In the genomic region with DNA sequence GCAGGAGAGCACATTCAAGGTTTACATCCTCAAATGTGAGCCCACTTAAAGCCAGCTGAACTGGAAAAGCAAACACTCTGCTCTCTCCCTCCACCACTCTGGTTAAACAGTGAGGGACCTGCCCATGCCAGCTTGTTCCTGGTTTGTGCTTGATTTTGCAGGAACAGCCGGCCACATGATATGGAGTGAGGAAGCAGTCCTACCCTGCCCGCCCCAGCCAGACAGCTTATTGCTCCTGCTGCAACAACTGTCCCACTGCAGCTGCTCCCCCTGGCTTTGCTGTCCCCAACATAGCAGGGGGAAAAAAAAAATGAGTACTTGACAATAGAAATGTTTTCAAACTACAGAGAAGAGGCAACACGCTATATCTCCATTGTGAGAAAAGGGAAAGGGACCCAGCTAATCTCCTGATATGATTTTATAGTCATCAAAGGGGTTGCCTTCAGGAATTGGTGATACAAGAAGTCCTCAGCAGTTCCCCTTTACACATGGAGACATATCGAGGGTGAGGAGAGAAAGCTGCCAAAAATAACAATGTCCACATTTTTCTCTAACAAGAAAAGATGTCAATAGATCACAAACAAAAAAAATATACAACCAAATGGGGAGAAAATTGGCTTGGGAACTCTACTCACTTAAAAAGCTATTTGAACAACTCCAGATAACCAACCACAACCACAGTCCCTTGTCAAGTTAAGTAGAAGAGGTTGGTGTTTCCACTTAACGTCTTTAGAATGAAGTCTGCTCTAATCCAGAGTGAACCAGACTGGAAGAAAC, we compare ENCODE assay signal across 11 cellular contexts. TPM values are rescaled to one million over a fixed set of nuclear protein-coding genes. Genes with fewer than 3 reads are reported as not detected.
A peak's percentile ranks its signal among the peaks of the same experiment; 100 is the strongest.
DNase-seq lines count a peak whose midpoint lies in the region; ATAC-seq and TF ChIP-seq lines count a peak whose summit lies in the region.
"Had no signal": no experiment of that assay in that cellular context is flagged by ENCODE, and none has a peak within 500 bp of the region (broad histone marks: within the 10 kb centered on the region; RNA-seq: fewer than 3 reads in every experiment).

No MANE protein-coding gene starts in this region.

- TF ChIP-seq POLR2A in esophagus muscularis mucosa (IDR thresholded peaks at IDR 0.05; ENCODE audit: low read depth): no peak

- no peaks in the 10 kb centered on the region for H3K27me3 ChIP-seq in A673 (replicated peaks; ENCODE audit: insufficient read depth, low read depth, low read length, poor library complexity)
- no peaks in the 10 kb centered on the region for H3K27me3 ChIP-seq in WERI-Rb-1 (ENCODE audit: insufficient read depth, low read depth, severe bottlenecking)
- H3K27me3 ChIP-seq in mesenchymal stem cell (ENCODE audit: control insufficient read depth in 1 of 2, insufficient read depth in 1 of 2, low read length in 2 of 2): no peaks in the 10 kb centered on the region
- H3K27me3 ChIP-seq in esophagus muscularis mucosa: peaks cover 0 to 70% (median 20%) of the 10 kb centered on the region in 4 donors
- H3K27me3 ChIP-seq: ovary had no signal

- H2BK12ac ChIP-seq in mesenchymal stem cell (ENCODE audit: low read length in 2 of 2): peak overlapping the region in 1 of 2 experiments; percentile 54

- TF ChIP-seq CTCF in A673 (conservative IDR thresholded peaks at IDR 0.05; ENCODE audit: low read depth, low read length): 0 out of 2 replicates have a peak, but pooled peaks have one; percentile 18
- TF ChIP-seq CTCF in WERI-Rb-1 (IDR thresholded peaks at IDR 0.05; ENCODE audit: low read depth, low read length): no peak
- TF ChIP-seq CTCF in esophagus muscularis mucosa (IDR thresholded peaks at IDR 0.05): no peak

- POLR2A ChIA-PET in A673 (lab: Charles Lee; ENCODE audit: low non-redundant PET): no interaction called here

- H2AFZ ChIP-seq in mesenchymal stem cell (ENCODE audit: low read depth, low read length): no peak overlapping the region

- H3K18ac ChIP-seq in mesenchymal stem cell (ENCODE audit: low read depth in 1 of 2, low read length in 2 of 2): no peak overlapping the region

- H3K4ac ChIP-seq in mesenchymal stem cell (ENCODE audit: low read depth in 1 of 2, low read length in 2 of 2): no peak overlapping the region

- H2BK5ac ChIP-seq in mesenchymal stem cell (ENCODE audit: low read depth, low read length, poor library complexity, severe bottlenecking): no peak overlapping the region

- H3K9me3 ChIP-seq in A673 (ENCODE audit: low read depth, low read length, poor library complexity, severe bottlenecking): no peaks in the 10 kb centered on the region
- H3K9me3 ChIP-seq in WERI-Rb-1 (ENCODE audit: severe bottlenecking): no peaks in the 10 kb centered on the region
- H3K9me3 ChIP-seq in mesenchymal stem cell (ENCODE audit: control insufficient read depth, low read length): no peaks in the 10 kb centered on the region
- H3K9me3 ChIP-seq in esophagus muscularis mucosa: no peaks in the 10 kb centered on the region
- H3K9me3 ChIP-seq: ovary had no signal

- no peak overlapping the region for H2BK120ac ChIP-seq in mesenchymal stem cell (ENCODE audit: low read depth, low read length)

- WGBS in mesenchymal stem cell: 79% methylated on average over 2 of the region's 5 CpGs
- WGBS in esophagus muscularis mucosa: 72% methylated on average over 5 of the region's 5 CpGs

- H3K9ac ChIP-seq in mesenchymal stem cell (ENCODE audit: low read length): no peak overlapping the region

- DNase-seq in A673 (ENCODE audit: low spot score): no peak
- peak; percentile 54 to 90 (median 80) for DNase-seq in NCI-H1417 (lab: John Stamatoyannopoulos, UW)
- DNase-seq in WERI-Rb-1: peak; percentile 39
- DNase-seq in mesenchymal stem cell: no peak
- no peak for DNase-seq in glomerular visceral epithelial cell (ENCODE audit: extremely low spot score)
- DNase-seq in esophagus muscularis mucosa (ENCODE audit: extremely low spot score): no peak
- DNase-seq: activated T-cell treated with anti-CD3 and anti-CD28 coated beads, Interleukin-2, amount 50 U/mL, for 48 hours; KG1; ovary had no signal

- no peak for ATAC-seq in HG02885 (IDR thresholded peaks at IDR 0.05; ENCODE audit: poor library complexity, unreplicated experiment)
- ATAC-seq in HG02678 (IDR thresholded peaks at IDR 0.05; ENCODE audit: unreplicated experiment): no peak

- H4K8ac ChIP-seq in mesenchymal stem cell (ENCODE audit: low read length): peak overlapping the region; percentile 8

- H2AK5ac ChIP-seq in mesenchymal stem cell (ENCODE audit: low read length, severe bottlenecking): peak overlapping the region; percentile 55

- no TSS peak for BruUV-seq in A673 (replicated peaks; lab: Mats Ljungman, UMichigan)

- H3K23ac ChIP-seq in mesenchymal stem cell (ENCODE audit: low read length in 2 of 2): peak overlapping the region in 1 of 2 experiments; percentile 83

- intact Hi-C loops in A673 (cut with micrococcal nuclease; ENCODE audit: unreplicated experiment) (loop anchor here (10.0 kb wide), 1 partner anchor 237 kb away; no protein-coding TSS in a partner anchor), esophagus muscularis mucosa (cut with DNase I) (loop anchor here (5.0 to 10.0 kb wide), 2 partner anchors 201 to 253 kb away; no protein-coding TSS in a partner anchor)

- peaks cover 39% of the 10 kb centered on the region for H3K4me1 ChIP-seq in A673 (ENCODE audit: insufficient read depth, low read length, poor library complexity, severe bottlenecking)
- peaks cover 6% of the 10 kb centered on the region for H3K4me1 ChIP-seq in mesenchymal stem cell (ENCODE audit: control insufficient read depth, insufficient read depth, low read depth, low read length)
- peaks cover 6 to 24% (median 22%) of the 10 kb centered on the region in 4 donors for H3K4me1 ChIP-seq in esophagus muscularis mucosa

- peaks cover 11% of the 10 kb centered on the region for H3K36me3 ChIP-seq in A673 (ENCODE audit: insufficient read depth, low read length, poor library complexity, severe bottlenecking)
- peaks cover 6% of the 10 kb centered on the region for H3K36me3 ChIP-seq in WERI-Rb-1
- no peaks in the 10 kb centered on the region for H3K36me3 ChIP-seq in mesenchymal stem cell (ENCODE audit: control insufficient read depth in 1 of 2, insufficient read depth in 2 of 2, low read depth in 1 of 2, low read length in 2 of 2)
- no peaks in the 10 kb centered on the region for H3K36me3 ChIP-seq in esophagus muscularis mucosa
- H3K36me3 ChIP-seq: ovary had no signal

- H4K91ac ChIP-seq in mesenchymal stem cell (ENCODE audit: low read length): peak overlapping the region; percentile 36

- no peak for TF ChIP-seq EP300 in esophagus muscularis mucosa (IDR thresholded peaks at IDR 0.05)

- H2BK15ac ChIP-seq in mesenchymal stem cell (ENCODE audit: low read depth, poor library complexity, severe bottlenecking): no peak overlapping the region

- peak overlapping the region in 1 of 2 experiments; percentile 93 for H3K14ac ChIP-seq in mesenchymal stem cell (ENCODE audit: low read length in 2 of 2)

- H3K27ac ChIP-seq in A673 (ENCODE audit: low read depth, low read length, poor library complexity, severe bottlenecking) (peak overlapping the region; percentile 8), WERI-Rb-1 (no peak overlapping the region), mesenchymal stem cell (ENCODE audit: low read length, poor library complexity, severe bottlenecking) (no peak overlapping the region), esophagus muscularis mucosa (replicated peaks in 1 of 4) (no peak overlapping the region)
- H3K27ac ChIP-seq: ovary had no signal

- H3K4me2 ChIP-seq in mesenchymal stem cell (ENCODE audit: low read length, poor library complexity, severe bottlenecking): no peak overlapping the region

- H3K4me3 ChIP-seq in A673 (ENCODE audit: low read depth, low read length, poor library complexity, severe bottlenecking) (peak overlapping the region; percentile 90), WERI-Rb-1 (ENCODE audit: low read depth, low read length) (no peak overlapping the region), mesenchymal stem cell (ENCODE audit: insufficient read depth in 1 of 2, low read depth in 1 of 2, low read length in 2 of 2) (no peak overlapping the region), esophagus muscularis mucosa (no peak overlapping the region)
- H3K4me3 ChIP-seq: ovary had no signal

- H3K79me1 ChIP-seq in mesenchymal stem cell (replicated peaks; ENCODE audit: low read length, poor library complexity, severe bottlenecking): peaks cover 9% of the 10 kb centered on the region

- CTCF ChIA-PET in A673 (lab: Charles Lee): interaction anchor here (0.5 to 1.0 kb wide), 2 partner anchors 13 to 38 kb away, joined by 3 read pairs; no protein-coding TSS in a partner anchor

RNA-seq across cellular contexts. Expression of a gene that starts 4.6 kb away (rescaled TPM):
- total RNA-seq in A673 (2021) (194 and 202 TPM in 2 replicates), esophagus muscularis mucosa (1 to 10 TPM; 7.1 to 9.3 (median 7.8) TPM)
- 73.4 TPM for polyA plus RNA-seq in mesenchymal stem cell (2013, experiment 1 of 2)
- 68.5 TPM for polyA plus RNA-seq in mesenchymal stem cell (2013, experiment 2 of 2)

Comparison
In these comparisons a context has a peak if more than half of its experiments do, and no peak if none do; other contexts are left out.
1. DNase-seq: peak in NCI-H1417 (3 of 3) and WERI-Rb-1 (single experiment); none in A673 (single experiment), mesenchymal stem cell (single experiment), glomerular visceral epithelial cell (single experiment) and esophagus muscularis mucosa (single experiment).
2. RNA of a gene that starts 4.6 kb away (total RNA-seq): 194 to 202 TPM in A673; 7.1 to 9.3 TPM in esophagus muscularis mucosa; every median in the first group is over 10 times any median in the second.